In genomic region chr12:23005387-23005786, GRCh38 we compare ENCODE assay signal across 29 cellular contexts.
"Had no signal": no experiment of that assay in that cellular context is flagged by ENCODE, and none has a peak within 500 bp of the region (broad histone marks: within the 10 kb centered on the region; RNA-seq: fewer than 3 reads in every experiment).

No MANE protein-coding gene starts in this region.

- FAIRE-seq: urothelium cell line had no signal

- H3K4me1 ChIP-seq: parathyroid adenoma, psoas muscle, spleen, testis had no signal

- H3K27ac ChIP-seq: neural progenitor cell, ovary, parathyroid adenoma, psoas muscle, skin epidermis, spleen, suprapubic skin, testis, tibial nerve, upper lobe of left lung, vagina had no signal

- H3K9me3 ChIP-seq: ovary, psoas muscle, spleen, suprapubic skin, testis, tibial nerve, upper lobe of left lung, vagina had no signal

- H3K9ac ChIP-seq: neural progenitor cell, parathyroid adenoma had no signal

- H3K4me3 ChIP-seq: neural progenitor cell, ovary, psoas muscle, skin epidermis, smooth muscle cell, spleen, suprapubic skin, testis, tibial nerve, upper lobe of left lung, vagina had no signal

- H3K36me3 ChIP-seq: neural progenitor cell, ovary, spleen, suprapubic skin, tibial nerve, upper lobe of left lung, vagina had no signal

- ATAC-seq: natural killer cell; psoas muscle; right cardiac atrium; sciatic nerve; stimulated activated memory B cell treated with anti-CD40 and anti-IgM and Interleukin-4, amounts not matched to agents 10 μg/mL and 1 μg/mL and 100 μg/mL, for 72 hours; stimulated activated naive CD8-positive, alpha-beta T cell treated with anti-CD3 and anti-CD28 coated beads, Interleukin-15, amount 100 ng/mL, for 72 hours; stimulated activated naive CD8-positive, alpha-beta T cell treated with anti-CD3 and anti-CD28 coated beads, Interleukin-15, Interleukin-2, amounts not matched to agents 100 U/mL and 50 U/mL, for 24 hours had no signal

- H3K4me2 ChIP-seq: neural progenitor cell, smooth muscle cell had no signal

- H3K27me3 ChIP-seq: neural progenitor cell, ovary, spleen, suprapubic skin, testis, tibial nerve, upper lobe of left lung, vagina had no signal

- DNase-seq: natural killer cell; occipital lobe; ovary; posterior cingulate gyrus; psoas muscle; right cardiac atrium; spleen; stimulated activated CD4-positive, alpha-beta T cell treated with anti-CD3 and anti-CD28 coated beads, Interleukin-12 subunit alpha, Interleukin-12 subunit beta, amount 100 ng/mL, for 4 hours; stimulated activated CD4-positive, alpha-beta T cell treated with anti-CD3 and anti-CD28 coated beads, Interleukin-1b, Interleukin-23, amount 100 ng/mL, for 48 hours; stimulated activated CD4-positive, alpha-beta T cell treated with anti-CD3 and anti-CD28 coated beads, Interleukin-4, amount 100 ng/mL, for 1 hour; stimulated activated CD4-positive, alpha-beta T cell treated with anti-CD3 and anti-CD28 coated beads, Interleukin-4, amount 100 ng/mL, for 4 hours; stimulated activated CD8-positive, alpha-beta memory T cell treated with anti-CD3 and anti-CD28 coated beads, Interleukin-4, amount 100 ng/mL, for 48 hours; stimulated activated naive CD4-positive, alpha-beta T cell; stimulated activated naive CD8-positive, alpha-beta T cell treated with anti-CD3 and anti-CD28 coated beads, Interleukin-15, amount 100 ng/mL, for 72 hours; stimulated activated naive CD8-positive, alpha-beta T cell treated with anti-CD3 and anti-CD28 coated beads, Interleukin-15, Interleukin-2, amounts not matched to agents 100 U/mL and 50 U/mL, for 24 hours; substantia nigra; testis; trophoblast cell; upper lobe of left lung had no signal

- H3K79me2 ChIP-seq: parathyroid adenoma had no signal

- H2AFZ ChIP-seq: neural progenitor cell, parathyroid adenoma had no signal
